8 cellular contexts compared by ENCODE assay signal in genomic region chr12:109052097-109052414, GRCh38.
DNase-seq lines count a peak whose midpoint lies in the region; ATAC-seq and TF ChIP-seq lines count a peak whose summit lies in the region.

No MANE protein-coding gene starts in this region.

- ATAC-seq in GM18907 (IDR thresholded peaks at IDR 0.05; ENCODE audit: unreplicated experiment) (no peak), GM19328 (IDR thresholded peaks at IDR 0.05; ENCODE audit: unreplicated experiment) (no peak), HG03039 (IDR thresholded peaks at IDR 0.05; ENCODE audit: unreplicated experiment) (no peak)

- H3K9ac ChIP-seq in SK-N-MC (ENCODE audit: insufficient read length): no peak overlapping the region

- no peak for TF ChIP-seq CTCF in GM12875 (IDR thresholded peaks at IDR 0.05; ENCODE audit: borderline replicate concordance, insufficient read depth, low read depth, low read length)
- no peak for TF ChIP-seq CTCF in fibroblast of pulmonary artery (IDR thresholded peaks at IDR 0.05; ENCODE audit: low read length, missing control alignments)
- TF ChIP-seq CTCF in retinal pigment epithelial cell (conservative IDR thresholded peaks at IDR 0.05; ENCODE audit: low read depth, low read length): no peak

- no peaks in the 10 kb centered on the region for H3K9me3 ChIP-seq in SK-N-MC (ENCODE audit: low read depth, low read length)

- no peak overlapping the region for H3K27ac ChIP-seq in SK-N-MC

- DNase-seq in SK-N-MC (ENCODE audit: low read depth, low spot score) (no peak), fibroblast of pulmonary artery (ENCODE audit: low read depth) (no peak), retinal pigment epithelial cell (ENCODE audit: low read depth) (no peak), activated gamma-delta T cell treated with Interleukin-2 at 50 U/mL for 16 hours (no peak)

- H3K36me3 ChIP-seq in SK-N-MC (ENCODE audit: insufficient read depth, low read length): no peaks in the 10 kb centered on the region

- H3K4me3 ChIP-seq in GM12875 (ENCODE audit: low read depth, low read length) (peak overlapping the region; percentile 85), SK-N-MC (peak overlapping the region; percentile 88), fibroblast of pulmonary artery (replicated peaks; ENCODE audit: low read depth, low read length) (peak overlapping the region; percentile 95), retinal pigment epithelial cell (ENCODE audit: low read length) (peak overlapping the region; percentile 93)
